ENCODE assay signal across 1 cellular context in the genomic region with DNA sequence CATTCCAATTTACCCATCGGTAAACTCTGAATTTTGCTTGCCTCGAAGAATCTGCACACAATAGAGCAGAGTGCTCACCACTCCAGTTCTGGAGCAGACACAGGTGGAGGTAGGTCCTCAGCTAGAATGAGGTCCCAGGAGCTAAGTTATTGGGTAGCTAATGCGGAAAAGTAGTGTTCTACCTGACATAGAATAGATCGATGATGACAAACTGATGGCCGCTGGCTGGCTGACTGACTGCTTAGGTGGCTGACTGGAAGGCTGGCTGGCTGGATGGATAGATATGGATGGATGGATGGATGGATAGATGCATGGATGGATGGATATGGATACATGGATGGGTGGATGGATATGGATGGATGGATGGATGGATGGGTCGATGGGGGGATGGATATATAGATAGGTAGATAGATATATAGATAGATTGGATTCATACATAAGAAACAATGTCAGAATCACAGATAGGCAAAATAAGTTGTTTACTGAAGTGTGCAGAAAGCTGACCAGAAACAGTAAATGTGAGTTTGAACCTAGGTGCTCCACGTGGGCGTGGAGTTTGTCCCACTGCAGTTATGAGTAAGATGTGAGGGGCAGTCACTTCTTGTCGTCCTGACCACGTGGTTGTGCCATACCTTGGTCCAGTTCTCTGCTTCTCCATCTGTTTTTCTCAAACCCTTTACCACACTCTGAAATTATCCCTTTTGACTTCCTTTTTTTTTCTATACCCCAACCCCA.
TF ChIP-seq lines count a peak whose summit lies in the region.

No MANE protein-coding gene starts in this region.

TF ChIP-seq in HEK293, 187 proteins besides CTCF, POLR2A, EP300 and RAD21 (continued from another document):
- TF ChIP-seq, protein P1, sequence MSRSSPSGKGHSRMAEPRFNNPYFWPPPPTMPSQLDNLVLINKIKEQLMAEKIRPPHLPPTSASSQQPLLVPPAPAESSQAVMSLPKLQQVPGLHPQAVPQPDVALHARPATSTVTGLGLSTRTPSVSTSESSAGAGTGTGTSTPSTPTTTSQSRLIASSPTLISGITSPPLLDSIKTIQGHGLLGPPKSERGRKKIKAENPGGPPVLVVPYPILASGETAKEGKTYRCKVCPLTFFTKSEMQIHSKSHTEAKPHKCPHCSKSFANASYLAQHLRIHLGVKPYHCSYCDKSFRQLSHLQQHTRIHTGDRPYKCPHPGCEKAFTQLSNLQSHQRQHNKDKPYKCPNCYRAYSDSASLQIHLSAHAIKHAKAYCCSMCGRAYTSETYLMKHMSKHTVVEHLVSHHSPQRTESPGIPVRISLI (tag by site-specific recombination; IDR thresholded peaks at IDR 0.05) = no peak
- TF ChIP-seq KLF16 (tag by site-specific recombination; IDR thresholded peaks at IDR 0.05) (no peak), ZNF747 (tag by site-specific recombination; IDR thresholded peaks at IDR 0.05) (no peak)
